In the genomic region with DNA sequence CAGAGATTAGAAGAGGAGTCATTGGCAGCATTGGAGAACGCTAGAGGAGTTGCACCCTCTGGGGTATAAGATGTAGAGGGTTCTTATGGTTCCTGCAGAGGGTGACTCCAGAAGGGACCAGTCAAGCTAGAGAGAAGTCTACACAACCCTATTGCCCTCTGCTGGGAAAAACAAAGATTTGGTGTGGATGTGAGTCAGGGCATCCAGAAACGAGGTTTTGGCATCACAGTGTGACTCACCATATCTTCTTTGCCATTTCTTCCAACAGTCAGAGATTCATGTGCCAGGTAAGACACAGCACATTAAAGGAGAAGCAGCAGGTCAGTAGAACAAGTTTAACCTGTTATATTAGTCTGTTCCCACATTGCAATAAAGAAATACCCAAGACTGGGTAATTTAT, we compare ENCODE assay signal across 18 cellular contexts.
DNase-seq lines count a peak whose midpoint lies in the region; ATAC-seq and TF ChIP-seq lines count a peak whose summit lies in the region.
"Had no signal": no experiment of that assay in that cellular context is flagged by ENCODE, and none has a peak within 500 bp of the region (broad histone marks: within the 10 kb centered on the region; RNA-seq: fewer than 3 reads in every experiment).

No MANE protein-coding gene starts in this region.

- DNase-seq in A673 (ENCODE audit: low spot score) (peak; percentile 11), HT1080 (ENCODE audit: low read depth) (peak; percentile 25), SK-MEL-5 (ENCODE audit: low read depth, low spot score) (peak; percentile 5), fibroblast of mammary gland (ENCODE audit: low read depth) (peak; percentile 12), occipital lobe (lab: John Stamatoyannopoulos, UW) (no peak), NCI-H1930 (lab: John Stamatoyannopoulos, UW) (no peak), SIG-M5 treated with dmso at 0.1 percent for 504 hours (lab: John Stamatoyannopoulos, UW; ENCODE audit: unreplicated experiment) (no peak)
- DNase-seq: CD4-positive, CD25-positive, alpha-beta regulatory T cell; DMS79; GF-D8; HFFc6; KG1; NCI-H187 treated with DMSO at 0.1 percent for 48 hours; NCI-H524 treated with DMSO at 0.1 percent for 48 hours; NK-92 treated with Interleukin-12 subunit alpha and Interleukin-12 subunit beta, amount 100 ng/mL, for 24 hours; PC-3 had no signal

- no peaks in the 10 kb centered on the region for H3K36me3 ChIP-seq in A673 (ENCODE audit: insufficient read depth, low read length, poor library complexity, severe bottlenecking)

- H3K4me1 ChIP-seq in A673 (ENCODE audit: insufficient read depth, low read length, poor library complexity, severe bottlenecking), result no peaks in the 10 kb centered on the region

- intact Hi-C loops in A673 (cut with micrococcal nuclease; ENCODE audit: unreplicated experiment), result no loop called here

- no peaks in the 10 kb centered on the region for H3K9me3 ChIP-seq in A673 (ENCODE audit: low read depth, low read length, poor library complexity, severe bottlenecking)

- POLR2A ChIA-PET in A673 (lab: Charles Lee; ENCODE audit: low non-redundant PET), result no interaction called here

- H3K4me3 ChIP-seq in A673 (ENCODE audit: low read depth, low read length, poor library complexity, severe bottlenecking) (no peak overlapping the region), fibroblast of mammary gland (ENCODE audit: control insufficient read depth, low read depth, low read length) (no peak overlapping the region)

- no peak for ATAC-seq in GM21786 (IDR thresholded peaks at IDR 0.05; ENCODE audit: unreplicated experiment)
- ATAC-seq: PC-3, Right ventricle myocardium inferior had no signal

- TF ChIP-seq CTCF in A673 (conservative IDR thresholded peaks at IDR 0.05; ENCODE audit: low read depth, low read length) (no peak), fibroblast of mammary gland (conservative IDR thresholded peaks at IDR 0.05; ENCODE audit: control insufficient read depth, insufficient read depth, low read depth, low read length) (no peak)

- in situ Hi-C loops in SK-MEL-5 (cut with HindIII; ENCODE audit: low pct_unique_long_range_greater_than_20kb, low sequenced_read_pairs), result no loop called here

- no peak overlapping the region for H3K27ac ChIP-seq in A673 (ENCODE audit: low read depth, low read length, poor library complexity, severe bottlenecking)

- CTCF ChIA-PET in A673 (lab: Charles Lee), result no interaction called here

- BruUV-seq in A673 (replicated peaks; lab: Mats Ljungman, UMichigan), result no TSS peak

- H3K27me3 ChIP-seq in A673 (replicated peaks; ENCODE audit: insufficient read depth, low read depth, low read length, poor library complexity), result no peaks in the 10 kb centered on the region

Comparison
In these comparisons a context has a peak if more than half of its experiments do, and no peak if none do; other contexts are left out.
1. DNase-seq: peak in A673 (single experiment), HT1080 (single experiment), SK-MEL-5 (single experiment) and fibroblast of mammary gland (single experiment); none in occipital lobe (single experiment), NCI-H1930 (0 of 2) and SIG-M5 treated with dmso at 0.1 percent for 504 hours (single experiment).